1 cellular context compared by ENCODE assay signal in genomic region chr18:62164855-62165487, GRCh38.
TF ChIP-seq lines count a peak whose summit lies in the region.

No MANE protein-coding gene starts in this region.

TF ChIP-seq in IMR-90, 13 proteins besides CTCF, POLR2A, EP300 and RAD21:
- TF ChIP-seq BHLHE40 (IDR thresholded peaks at IDR 0.05; ENCODE audit: low read depth, low read length) (no peak), MAZ (IDR thresholded peaks at IDR 0.05; ENCODE audit: borderline replicate concordance, low read depth, low read length) (no peak), RFX5 (IDR thresholded peaks at IDR 0.05; ENCODE audit: low read depth, low read length) (no peak), ELK1 (IDR thresholded peaks at IDR 0.05; ENCODE audit: borderline replicate concordance, low read depth, low read length) (no peak), USF2 (IDR thresholded peaks at IDR 0.05; ENCODE audit: low read depth, low read length) (no peak), RCOR1 (IDR thresholded peaks at IDR 0.05; ENCODE audit: insufficient replicate concordance, low read length) (no peak), FOS (IDR thresholded peaks at IDR 0.05; ENCODE audit: low read depth, low read length) (no peak), CHD1 (IDR thresholded peaks at IDR 0.05; ENCODE audit: low read depth, low read length) (no peak), MXI1 (IDR thresholded peaks at IDR 0.05; ENCODE audit: borderline replicate concordance, low read depth, low read length) (no peak), SMC3 (IDR thresholded peaks at IDR 0.05; ENCODE audit: low read depth, low read length) (no peak), NFE2L2 (IDR thresholded peaks at IDR 0.05; ENCODE audit: low read depth, low read length) (no peak), MAFK (IDR thresholded peaks at IDR 0.05; ENCODE audit: low read depth, low read length) (no peak), CEBPB (IDR thresholded peaks at IDR 0.05; ENCODE audit: low read depth, low read length) (no peak)
TF ChIP-seq in IMR-90: peak in this region for 0.
